8 cellular contexts compared by ENCODE assay signal in genomic region chr11:2399488-2400068, GRCh38. TPM values are rescaled to one million over a fixed set of nuclear protein-coding genes. Genes with fewer than 3 reads are reported as not detected.
DNase-seq lines count a peak whose midpoint lies in the region; ATAC-seq, FAIRE-seq and TF ChIP-seq lines count a peak whose summit lies in the region.

No MANE protein-coding gene starts in this region.

- no peak for TF ChIP-seq CTCF in smooth muscle cell (IDR thresholded peaks at IDR 0.05; ENCODE audit: borderline replicate concordance, insufficient read depth, poor library complexity, severe bottlenecking)

- FAIRE-seq in frontal cortex (lab: Jason Lieb, UNC), result no peak

- no peaks in the 10 kb centered on the region for H3K9me3 Mint-ChIP-seq in activated naive CD4-positive, alpha-beta T cell treated with anti-CD3 and anti-CD28 coated beads, Interleukin-2, amount 50 U/mL, for 72 hours

- peaks cover 17% of the 10 kb centered on the region for H3F3A ChIP-seq in smooth muscle cell (ENCODE audit: low read depth)

- DNase-seq in DMS53 (lab: John Stamatoyannopoulos, UW) (peak; percentile 72), DMS53 treated with DMSO at 0.1 percent for 48 hours (lab: John Stamatoyannopoulos, UW; ENCODE audit: unreplicated experiment) (no peak), smooth muscle cell (lab: John Stamatoyannopoulos, UW; ENCODE audit: unreplicated experiment) (no peak), frontal cortex (ENCODE audit: low spot score in 2 of 2) (no peak)
- DNase-seq in activated naive CD4-positive, alpha-beta T cell treated with anti-CD3 and anti-CD28 coated beads, Interleukin-2, amount 50 U/mL, for 72 hours (ENCODE audit: low spot score in 2 of 2), result peak in 1 of 2 donors; percentile 69

- ATAC-seq in HG03432 (IDR thresholded peaks at IDR 0.05; ENCODE audit: unreplicated experiment), result peak; percentile 8
- ATAC-seq in activated naive CD4-positive, alpha-beta T cell treated with anti-CD3 and anti-CD28 coated beads, Interleukin-2, amount 50 U/mL, for 72 hours, result no peak
- no peak for ATAC-seq in GM21447 (IDR thresholded peaks at IDR 0.05; ENCODE audit: unreplicated experiment)

- H3K4me2 ChIP-seq in smooth muscle cell, result peak overlapping the region; percentile 86

- WGBS in smooth muscle cell (ENCODE audit: low lambda C conversion rate), result 64% methylated on average over 23 of the region's 23 CpGs

- peaks cover 13% of the 10 kb centered on the region for H3K4me1 ChIP-seq in smooth muscle cell (ENCODE audit: low read depth)

- H3K27ac Mint-ChIP-seq in activated naive CD4-positive, alpha-beta T cell treated with anti-CD3 and anti-CD28 coated beads, Interleukin-2, amount 50 U/mL, for 72 hours, result peak overlapping the region; percentile 95 to 97

- H3K9me3 ChIP-seq in smooth muscle cell (replicated peaks; ENCODE audit: low read depth), result no peaks in the 10 kb centered on the region

- H4K20me1 ChIP-seq in smooth muscle cell (ENCODE audit: low read depth), result peaks cover 2% of the 10 kb centered on the region

- H2AFZ ChIP-seq in smooth muscle cell (ENCODE audit: low read depth), result no peak overlapping the region

- H3K36me3 ChIP-seq in smooth muscle cell (ENCODE audit: low read depth), result no peaks in the 10 kb centered on the region

- peaks cover 18% of the 10 kb centered on the region for H3K79me2 ChIP-seq in smooth muscle cell (ENCODE audit: low read depth)

- peak overlapping the region; percentile 48 for H3K4me3 ChIP-seq in iPS-11a (ENCODE audit: low read depth, low read length)
- H3K4me3 ChIP-seq in smooth muscle cell, result peak overlapping the region; percentile 58

- H3K27me3 ChIP-seq in smooth muscle cell (ENCODE audit: low read depth), result no peaks in the 10 kb centered on the region

- H3K36me3 Mint-ChIP-seq in activated naive CD4-positive, alpha-beta T cell treated with anti-CD3 and anti-CD28 coated beads, Interleukin-2, amount 50 U/mL, for 72 hours, result peaks cover 0 to 13% of the 10 kb centered on the region in 2 donors

- H3K9ac ChIP-seq in smooth muscle cell (ENCODE audit: low read depth), result peak overlapping the region; percentile 82

- peak overlapping the region; percentile 89 for H3K27ac ChIP-seq in smooth muscle cell (ENCODE audit: low read depth)

RNA-seq across cellular contexts. Expression of gene TSSC4, which starts 1.0 kb away (rescaled TPM):
- total RNA-seq in activated naive CD4-positive, alpha-beta T cell treated with anti-CD3 and anti-CD28 coated beads, Interleukin-2, amount 50 U/mL, for 72 hours, result 10 to 100 TPM; 31.8 to 38.7 TPM
- total RNA-seq in smooth muscle cell, result 27.7 and 32.5 TPM in 2 replicates
- 80.2 and 82.3 TPM in 2 replicates for polyA plus RNA-seq in smooth muscle cell
- 31.8 TPM for total RNA-seq in frontal cortex

RNA-seq across cellular contexts. Expression of gene CD81, which starts 22.5 kb away (rescaled TPM):
- total RNA-seq in activated naive CD4-positive, alpha-beta T cell treated with anti-CD3 and anti-CD28 coated beads, Interleukin-2, amount 50 U/mL, for 72 hours, result 100 to 1,000 TPM; 107 to 142 TPM
- total RNA-seq in smooth muscle cell (191 and 219 TPM in 2 replicates), frontal cortex (67.7 TPM)
- polyA plus RNA-seq in smooth muscle cell, result 519 and 543 TPM in 2 replicates

RNA-seq across cellular contexts. Expression of gene TRPM5, which starts 44.7 kb away (rescaled TPM):
- total RNA-seq in activated naive CD4-positive, alpha-beta T cell treated with anti-CD3 and anti-CD28 coated beads, Interleukin-2, amount 50 U/mL, for 72 hours, result not detected
- total RNA-seq in smooth muscle cell, result not detected in 2 replicates
- 0.06 TPM in 1 of 2 replicates, not detected in the other for polyA plus RNA-seq in smooth muscle cell
- total RNA-seq in frontal cortex, result not detected

RNA-seq across cellular contexts. Expression of gene KCNQ1, which starts 45.2 kb away (rescaled TPM):
- total RNA-seq in activated naive CD4-positive, alpha-beta T cell treated with anti-CD3 and anti-CD28 coated beads, Interleukin-2, amount 50 U/mL, for 72 hours, result 10 to 100 TPM; 12.2 to 19.3 TPM
- total RNA-seq in smooth muscle cell (0.45 and 2.3 TPM in 2 replicates), frontal cortex (under 0.01 TPM)
- polyA plus RNA-seq in smooth muscle cell, result 1.3 and 2.8 TPM in 2 replicates
